Comparison of ENCODE assay signal across 1 cellular context in genomic region chr17:28749516-28750177, GRCh38.
TF ChIP-seq lines count a peak whose summit lies in the region.

No MANE protein-coding gene starts in this region.

TF ChIP-seq in HEK293T, 16 proteins besides CTCF, POLR2A, EP300 and RAD21 (continued from another document):
- TF ChIP-seq PKNOX1 (IDR thresholded peaks at IDR 0.05) (no peak), TARDBP (IDR thresholded peaks at IDR 0.05) (no peak), ARNT (IDR thresholded peaks at IDR 0.05) (no peak), BHLHE40 (IDR thresholded peaks at IDR 0.05; ENCODE audit: borderline replicate concordance) (no peak)
